10 cellular contexts compared by ENCODE assay signal in the genomic region with DNA sequence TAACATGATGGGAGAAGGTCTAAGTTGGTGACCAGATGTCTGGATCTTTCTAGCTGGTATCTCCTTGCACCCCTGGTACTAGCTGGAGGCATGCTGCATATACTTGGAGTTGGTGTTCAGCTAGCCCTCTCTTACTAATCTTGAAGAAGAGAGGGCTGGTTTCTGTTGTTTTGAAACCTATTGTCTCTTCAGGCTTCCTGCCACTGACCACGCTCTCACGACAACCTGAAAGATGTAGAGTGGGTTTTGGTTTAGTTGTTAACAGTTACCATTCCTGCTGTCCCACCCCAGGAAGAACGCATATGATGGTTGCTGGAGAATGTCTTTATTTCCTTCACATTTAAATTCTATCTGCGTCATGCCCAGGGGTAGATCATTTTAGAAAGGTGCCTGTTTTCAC. TPM values are rescaled to one million over a fixed set of nuclear protein-coding genes. Genes with fewer than 3 reads are reported as not detected.
DNase-seq lines count a peak whose midpoint lies in the region; ATAC-seq and TF ChIP-seq lines count a peak whose summit lies in the region.
"Had no signal": no experiment of that assay in that cellular context is flagged by ENCODE, and none has a peak within 500 bp of the region (broad histone marks: within the 10 kb centered on the region; RNA-seq: fewer than 3 reads in every experiment).

No MANE protein-coding gene starts in this region.

- H3K36me3 Mint-ChIP-seq in activated CD8-positive, alpha-beta memory T cell treated with anti-CD3 and anti-CD28 coated beads, Interleukin-2, amount 10 ng/mL, durations not matched to agents 7 days and 5 days = peaks cover 12% of the 10 kb centered on the region
- peaks cover 20% of the 10 kb centered on the region for H3K36me3 Mint-ChIP-seq in T-helper 2 cell treated with Interferon-gamma antibody and Interleukin-4, amounts not matched to agents 5 μg/mL and 100 μg/mL, for 36 hours (ENCODE audit: low read depth)
- H3K36me3 Mint-ChIP-seq in endothelial cell (ENCODE audit: low read depth, unreplicated experiment) = peaks cover 9% of the 10 kb centered on the region

- peak overlapping the region; percentile 9 for H3K27ac ChIP-seq in substantia nigra (ENCODE audit: low read depth, low read length, poor library complexity, severe bottlenecking)

- ATAC-seq in activated CD8-positive, alpha-beta memory T cell treated with anti-CD3 and anti-CD28 coated beads, Interleukin-2, amount 10 ng/mL, durations not matched to agents 7 days and 5 days = no peak

- CTCF ChIA-PET in activated CD8-positive, alpha-beta memory T cell treated with anti-CD3 and anti-CD28 coated beads, Interleukin-2, amount 10 ng/mL, durations not matched to agents 7 days and 5 days (lab: Charles Lee) = interaction anchor here (0.9 to 4.9 kb wide), 7 partner anchors 11 to 190 kb away, joined by 3 to 31 read pairs (median 8); no protein-coding TSS in a partner anchor

- no peaks in the 10 kb centered on the region for H3K9me3 ChIP-seq in MG63

- no peaks in the 10 kb centered on the region for H3K36me3 ChIP-seq in MG63

- no peaks in the 10 kb centered on the region for H3K9me3 Mint-ChIP-seq in activated CD8-positive, alpha-beta memory T cell treated with anti-CD3 and anti-CD28 coated beads, Interleukin-2, amount 10 ng/mL, durations not matched to agents 7 days and 5 days (ENCODE audit: low read depth)
- H3K9me3 Mint-ChIP-seq in T-helper 2 cell treated with Interferon-gamma antibody and Interleukin-4, amounts not matched to agents 5 μg/mL and 100 μg/mL, for 36 hours = no peaks in the 10 kb centered on the region
- no peaks in the 10 kb centered on the region for H3K9me3 Mint-ChIP-seq in endothelial cell (ENCODE audit: unreplicated experiment)

- H3K27ac Mint-ChIP-seq in activated CD8-positive, alpha-beta memory T cell treated with anti-CD3 and anti-CD28 coated beads, Interleukin-2, amount 10 ng/mL, durations not matched to agents 7 days and 5 days = peak overlapping the region; percentile 75
- H3K27ac Mint-ChIP-seq in T-helper 2 cell treated with Interferon-gamma antibody and Interleukin-4, amounts not matched to agents 5 μg/mL and 100 μg/mL, for 36 hours = no peak overlapping the region
- H3K27ac Mint-ChIP-seq in endothelial cell (ENCODE audit: unreplicated experiment) = peak overlapping the region; percentile 74

- TF ChIP-seq CTCF in endothelial cell (IDR thresholded peaks at IDR 0.05; ENCODE audit: unreplicated experiment) = no peak

- peaks cover 77% of the 10 kb centered on the region for H3K4me1 Mint-ChIP-seq in activated CD8-positive, alpha-beta memory T cell treated with anti-CD3 and anti-CD28 coated beads, Interleukin-2, amount 10 ng/mL, durations not matched to agents 7 days and 5 days
- H3K4me1 Mint-ChIP-seq in T-helper 2 cell treated with Interferon-gamma antibody and Interleukin-4, amounts not matched to agents 5 μg/mL and 100 μg/mL, for 36 hours (ENCODE audit: low read depth) = peaks cover 70% of the 10 kb centered on the region
- peaks cover 30% of the 10 kb centered on the region for H3K4me1 Mint-ChIP-seq in endothelial cell (ENCODE audit: unreplicated experiment)

- peak overlapping the region; percentile 76 for H3K4me3 Mint-ChIP-seq in activated CD8-positive, alpha-beta memory T cell treated with anti-CD3 and anti-CD28 coated beads, Interleukin-2, amount 10 ng/mL, durations not matched to agents 7 days and 5 days
- H3K4me3 Mint-ChIP-seq in T-helper 2 cell treated with Interferon-gamma antibody and Interleukin-4, amounts not matched to agents 5 μg/mL and 100 μg/mL, for 36 hours = peak overlapping the region; percentile 83
- H3K4me3 Mint-ChIP-seq in endothelial cell (ENCODE audit: unreplicated experiment) = peak overlapping the region; percentile 48

- DNase-seq in activated CD8-positive, alpha-beta memory T cell treated with anti-CD3 and anti-CD28 coated beads, Interleukin-2, amount 10 ng/mL, durations not matched to agents 7 days and 5 days = peak; percentile 70
- no peak for DNase-seq in activated CD8-positive, alpha-beta memory T cell treated with anti-CD3 and anti-CD28 coated beads, Interleukin-2, amount 50 U/mL, for 48 hours
- no peak for DNase-seq in T-helper 2 cell treated with Interferon-gamma antibody and Interleukin-4, amounts not matched to agents 5 μg/mL and 100 μg/mL, for 36 hours (ENCODE audit: low spot score)
- DNase-seq in endothelial cell (ENCODE audit: low spot score) (no peak), substantia nigra (lab: John Stamatoyannopoulos, UW) (no peak), AG08395 (ENCODE audit: low spot score) (no peak), MG63 (no peak), NCI-H774 (lab: John Stamatoyannopoulos, UW) (no peak)
- DNase-seq: NCI-H1105, NCI-H82 had no signal

- H3K27me3 Mint-ChIP-seq in activated CD8-positive, alpha-beta memory T cell treated with anti-CD3 and anti-CD28 coated beads, Interleukin-2, amount 10 ng/mL, durations not matched to agents 7 days and 5 days = peaks cover 53% of the 10 kb centered on the region
- peaks cover 74% of the 10 kb centered on the region for H3K27me3 Mint-ChIP-seq in T-helper 2 cell treated with Interferon-gamma antibody and Interleukin-4, amounts not matched to agents 5 μg/mL and 100 μg/mL, for 36 hours (ENCODE audit: low read depth)
- peaks cover 13% of the 10 kb centered on the region for H3K27me3 Mint-ChIP-seq in endothelial cell (ENCODE audit: unreplicated experiment)

- no peak overlapping the region for H3K4me3 ChIP-seq in MG63

- H3K27me3 ChIP-seq in MG63 = peaks cover 6% of the 10 kb centered on the region; the same call in 1 of the 2 replicates

RNA-seq across cellular contexts. Expression of a gene that starts 3.6 kb away (rescaled TPM):
- total RNA-seq in activated CD8-positive, alpha-beta memory T cell treated with anti-CD3 and anti-CD28 coated beads, Interleukin-2, amount 10 ng/mL, durations not matched to agents 7 days and 5 days = 10 to 100 TPM; 15.5 to 20.0 TPM
- 29.1 TPM for total RNA-seq in endothelial cell (ENCODE audit: unreplicated experiment)
- total RNA-seq in MG63 (2014; rRNA removed; shearing (Covaris generic); ENCODE audit: low replicate concordance) = 0.26 TPM in 1 of 2 replicates, not detected in the other

Comparison
In these comparisons a context has a peak if more than half of its experiments do, and no peak if none do; other contexts are left out.
1. RNA of a gene that starts 3.6 kb away (total RNA-seq): 29.1 TPM in endothelial cell (single experiment) and 15.5 to 20.0 TPM in activated CD8-positive, alpha-beta memory T cell treated with anti-CD3 and anti-CD28 coated beads, Interleukin-2, amount 10 ng/mL, durations not matched to agents 7 days and 5 days; 0.26 TPM in MG63; every median in the first group is over 10 times any median in the second.
2. Peak in every context shown above with its lines, with median percentiles within 50 percentile points of each other: H3K4me3 Mint-ChIP-seq.